1 cellular context compared by ENCODE assay signal in genomic region chr3:39107874-39108308, GRCh38.
A peak's percentile ranks its signal among the peaks of the same experiment; 100 is the strongest.
TF ChIP-seq lines count a peak whose summit lies in the region.

No MANE protein-coding gene starts in this region.

TF ChIP-seq in HepG2, 621 proteins besides CTCF, POLR2A, EP300 and RAD21:
- TF ChIP-seq NRL (CRISPR knock-in tag; IDR thresholded peaks at IDR 0.05; ENCODE audit: borderline replicate concordance): 0 out of 2 replicates have a peak, but pooled peaks have one; percentile 37
- peak; percentile 22; the same call in 1 of the 2 replicates for TF ChIP-seq PHF20 (CRISPR knock-in tag; IDR thresholded peaks at IDR 0.05)
- no peak for TF ChIP-seq ZNF232 (CRISPR knock-in tag; IDR thresholded peaks at IDR 0.05; ENCODE audit: borderline replicate concordance)
- TF ChIP-seq ZNF275 (CRISPR knock-in tag; IDR thresholded peaks at IDR 0.05; ENCODE audit: borderline replicate concordance): 0 out of 2 replicates have a peak, but pooled peaks have one; percentile 14
- TF ChIP-seq MEIS1 (CRISPR knock-in tag; IDR thresholded peaks at IDR 0.05; ENCODE audit: borderline replicate concordance): 0 out of 2 replicates have a peak, but pooled peaks have one; percentile 1
- 0 out of 2 replicates have a peak, but pooled peaks have one; percentile 10 for TF ChIP-seq ZNF724P (CRISPR knock-in tag; IDR thresholded peaks at IDR 0.05; ENCODE audit: borderline replicate concordance)
- TF ChIP-seq PAWR (CRISPR knock-in tag; IDR thresholded peaks at IDR 0.05; ENCODE audit: borderline replicate concordance): 0 out of 2 replicates have a peak, but pooled peaks have one; percentile 6
- 0 out of 2 replicates have a peak, but pooled peaks have one; percentile 8 for TF ChIP-seq KAT8 (CRISPR knock-in tag; IDR thresholded peaks at IDR 0.05)
- no peak for TF ChIP-seq RNF2 (conservative IDR thresholded peaks at IDR 0.05; ENCODE audit: low read depth)
- peak; percentile 33 for TF ChIP-seq ZNF781 (CRISPR knock-in tag; IDR thresholded peaks at IDR 0.05; ENCODE audit: borderline replicate concordance, not compliant biosample characterization)
- no peak for TF ChIP-seq DDIT3 (CRISPR knock-in tag; IDR thresholded peaks at IDR 0.05)
- peak; percentile 42 for TF ChIP-seq PTBP1 (IDR thresholded peaks at IDR 0.05; ENCODE audit: low read depth, low read length, poor library complexity, severe bottlenecking)
- peak; percentile 1 for TF ChIP-seq ZNF883 (CRISPR knock-in tag; IDR thresholded peaks at IDR 0.05; ENCODE audit: not compliant biosample characterization)
- no peak for TF ChIP-seq NCOR1 (IDR thresholded peaks at IDR 0.05; ENCODE audit: borderline replicate concordance, low read length)
- no peak for TF ChIP-seq ASH2L (IDR thresholded peaks at IDR 0.05; ENCODE audit: insufficient read length, low read depth, low read length)
- TF ChIP-seq ZFP90 (CRISPR knock-in tag; IDR thresholded peaks at IDR 0.05; ENCODE audit: borderline replicate concordance): no peak
- TF ChIP-seq ISL2 (CRISPR knock-in tag; IDR thresholded peaks at IDR 0.05): 0 out of 2 replicates have a peak, but pooled peaks have one; percentile 3
